20 cellular contexts compared by ENCODE assay signal in genomic region chr12:13404111-13404628, GRCh38.
"Had no signal": no experiment of that assay in that cellular context is flagged by ENCODE, and none has a peak within 500 bp of the region (broad histone marks: within the 10 kb centered on the region; RNA-seq: fewer than 3 reads in every experiment).

No MANE protein-coding gene starts in this region.

- DNase-seq: activated CD4-positive, alpha-beta T cell treated with anti-CD3 and anti-CD28 coated beads, Interleukin-2, amount 10 ng/mL, durations not matched to agents 7 days and 5 days; activated CD8-positive, alpha-beta memory T cell treated with anti-CD3 and anti-CD28 coated beads for 24 hours; activated CD8-positive, alpha-beta memory T cell treated with anti-CD3 and anti-CD28 coated beads, Interleukin-2, amount 50 U/mL, for 48 hours; activated effector memory CD4-positive, alpha-beta T cell treated with Interleukin-2 at 50 U/mL for 16 hours; activated naive CD4-positive, alpha-beta T cell treated with anti-CD3 and anti-CD28 coated beads, Interleukin-2, amount 10 ng/mL, durations not matched to agents 7 days and 5 days; activated T-cell treated with anti-CD3 and anti-CD28 coated beads, Interleukin-2, amount 50 U/mL, for 48 hours; aorta; effector CD8-positive, alpha-beta T cell; foreskin fibroblast; left ventricle myocardium inferior; naive thymus-derived CD8-positive, alpha-beta T cell; stimulated activated CD4-positive, alpha-beta T cell treated with anti-CD3 and anti-CD28 coated beads, Interleukin-4, amount 100 ng/mL, for 24 hours; T-helper 1 cell; T-helper 9 cell had no signal

- H3K9me3 Mint-ChIP-seq: activated CD4-positive, alpha-beta T cell treated with anti-CD3 and anti-CD28 coated beads, Interleukin-2, amount 10 ng/mL, durations not matched to agents 7 days and 5 days; stimulated activated effector memory CD8-positive, alpha-beta T cell treated with anti-CD3 and anti-CD28 coated beads, Interleukin-12 subunit alpha, Interleukin-12 subunit beta, amount 100 ng/mL, for 72 hours had no signal

- H3K4me3 ChIP-seq: left ventricle myocardium inferior had no signal

- H3K36me3 Mint-ChIP-seq: activated naive CD4-positive, alpha-beta T cell treated with anti-CD3 and anti-CD28 coated beads, Interleukin-2, amount 10 ng/mL, durations not matched to agents 7 days and 5 days; naive thymus-derived CD8-positive, alpha-beta T cell; stimulated activated effector memory CD8-positive, alpha-beta T cell treated with anti-CD3 and anti-CD28 coated beads, Interleukin-12 subunit alpha, Interleukin-12 subunit beta, amount 100 ng/mL, for 72 hours; type B pancreatic cell had no signal

- H2AFZ ChIP-seq: parathyroid adenoma had no signal

- H3K9ac ChIP-seq: parathyroid adenoma had no signal

- H3K27me3 ChIP-seq: neutrophil, stomach had no signal

- H3K27ac Mint-ChIP-seq: activated CD4-positive, alpha-beta T cell treated with anti-CD3 and anti-CD28 coated beads, Interleukin-2, amount 10 ng/mL, durations not matched to agents 7 days and 5 days; activated naive CD4-positive, alpha-beta T cell treated with anti-CD3 and anti-CD28 coated beads, Interleukin-2, amount 10 ng/mL, durations not matched to agents 7 days and 5 days; stimulated activated effector memory CD8-positive, alpha-beta T cell treated with anti-CD3 and anti-CD28 coated beads, Interleukin-12 subunit alpha, Interleukin-12 subunit beta, amount 100 ng/mL, for 72 hours; type B pancreatic cell had no signal

- ATAC-seq: activated CD4-positive, CD25-positive, alpha-beta regulatory T cell treated with anti-CD3 and anti-CD28 coated beads, Interleukin-2, amount 50 U/mL, for 24 hours; naive thymus-derived CD8-positive, alpha-beta T cell had no signal

- H3K4me1 Mint-ChIP-seq: activated CD4-positive, alpha-beta T cell treated with anti-CD3 and anti-CD28 coated beads, Interleukin-2, amount 10 ng/mL, durations not matched to agents 7 days and 5 days; activated naive CD4-positive, alpha-beta T cell treated with anti-CD3 and anti-CD28 coated beads, Interleukin-2, amount 10 ng/mL, durations not matched to agents 7 days and 5 days; naive thymus-derived CD8-positive, alpha-beta T cell; stimulated activated effector memory CD8-positive, alpha-beta T cell treated with anti-CD3 and anti-CD28 coated beads, Interleukin-12 subunit alpha, Interleukin-12 subunit beta, amount 100 ng/mL, for 72 hours had no signal

- H3K4me1 ChIP-seq: left ventricle myocardium inferior, parathyroid adenoma had no signal

- H3K27ac ChIP-seq: left ventricle myocardium inferior, neutrophil, parathyroid adenoma, stomach had no signal

- H3K36me3 ChIP-seq: left ventricle myocardium inferior, neutrophil, stomach had no signal

- H3K27me3 Mint-ChIP-seq: activated naive CD4-positive, alpha-beta T cell treated with anti-CD3 and anti-CD28 coated beads, Interleukin-2, amount 10 ng/mL, durations not matched to agents 7 days and 5 days had no signal

- H3K9me3 ChIP-seq: left ventricle myocardium inferior, neutrophil, stomach had no signal

- H3K4me3 Mint-ChIP-seq: activated CD4-positive, alpha-beta T cell treated with anti-CD3 and anti-CD28 coated beads, Interleukin-2, amount 10 ng/mL, durations not matched to agents 7 days and 5 days; activated naive CD4-positive, alpha-beta T cell treated with anti-CD3 and anti-CD28 coated beads, Interleukin-2, amount 10 ng/mL, durations not matched to agents 7 days and 5 days; naive thymus-derived CD8-positive, alpha-beta T cell; stimulated activated effector memory CD8-positive, alpha-beta T cell treated with anti-CD3 and anti-CD28 coated beads, Interleukin-12 subunit alpha, Interleukin-12 subunit beta, amount 100 ng/mL, for 72 hours; type B pancreatic cell had no signal
